ENCODE assay signal across 8 cellular contexts in the genomic region with DNA sequence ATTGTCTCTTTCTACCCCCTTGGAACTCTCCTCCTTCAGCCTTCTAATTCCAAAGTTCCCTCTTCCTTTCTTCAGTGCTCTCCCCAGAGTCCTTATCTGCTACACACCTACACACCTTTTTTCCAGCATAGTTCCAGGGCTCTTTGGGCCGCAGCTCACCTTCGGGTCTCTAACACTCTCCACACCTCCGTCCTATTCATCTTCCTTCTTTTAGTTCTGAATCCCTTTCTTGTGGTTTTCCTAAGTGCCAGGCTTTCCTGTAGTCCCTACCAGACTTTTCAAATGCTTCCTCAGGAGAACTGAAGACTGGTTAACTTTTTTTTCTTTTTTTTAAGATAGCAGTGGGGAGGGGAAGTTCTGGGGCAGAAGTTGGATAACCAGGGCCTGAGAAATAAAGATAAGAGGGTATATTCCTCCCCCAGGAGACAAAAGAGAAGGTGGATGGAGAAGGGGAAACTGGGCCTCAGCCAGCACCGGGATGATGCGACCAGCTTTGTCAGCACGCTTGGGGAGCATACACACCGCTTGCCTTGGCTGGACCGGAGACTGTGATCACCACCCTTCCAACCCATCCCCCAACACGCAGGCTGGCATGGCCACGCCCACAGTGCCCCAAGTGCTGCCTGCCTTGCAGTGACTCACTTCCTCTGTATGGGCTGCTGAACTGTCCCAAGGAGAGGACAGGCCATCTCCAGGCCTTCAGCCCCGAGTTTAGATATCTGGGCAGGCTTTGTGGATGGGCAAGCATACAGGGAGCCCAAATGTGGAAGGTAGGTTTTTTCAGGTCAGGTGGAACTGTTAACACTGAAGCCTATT. TPM values are rescaled to one million over a fixed set of nuclear protein-coding genes. Genes with fewer than 3 reads are reported as not detected.
A peak's percentile ranks its signal among the peaks of the same experiment; 100 is the strongest.
DNase-seq lines count a peak whose midpoint lies in the region; ATAC-seq and TF ChIP-seq lines count a peak whose summit lies in the region.

No MANE protein-coding gene starts in this region.

- H3K27ac Mint-ChIP-seq in activated naive CD4-positive, alpha-beta T cell treated with anti-CD3 and anti-CD28 coated beads for 36 hours = peak overlapping the region; percentile 75

- no peaks in the 10 kb centered on the region for H3K9me3 ChIP-seq in vagina

- peak overlapping the region; percentile 44 for H3K4me3 Mint-ChIP-seq in activated naive CD4-positive, alpha-beta T cell treated with anti-CD3 and anti-CD28 coated beads for 36 hours

- H3K9me3 Mint-ChIP-seq in activated naive CD4-positive, alpha-beta T cell treated with anti-CD3 and anti-CD28 coated beads for 36 hours = no peaks in the 10 kb centered on the region

- DNase-seq in HT-29 (ENCODE audit: low spot score) = peak; percentile 96
- DNase-seq in SKM-1 (lab: John Stamatoyannopoulos, UW; ENCODE audit: unreplicated experiment) = peak; percentile 84
- peak; percentile 86 for DNase-seq in activated naive CD4-positive, alpha-beta T cell treated with anti-CD3 and anti-CD28 coated beads for 36 hours
- DNase-seq in left cardiac atrium = peak; percentile 82
- peak; percentile 26 for DNase-seq in pulmonary artery endothelial cell (ENCODE audit: low read depth, low spot score)
- DNase-seq in vagina (ENCODE audit: extremely low spot score in 2 of 2) = no peak
- no peak for DNase-seq in HuH-7.5 (ENCODE audit: low spot score)

- TF ChIP-seq CTCF in vagina (IDR thresholded peaks at IDR 0.05) = no peak

- H3K4me1 Mint-ChIP-seq in activated naive CD4-positive, alpha-beta T cell treated with anti-CD3 and anti-CD28 coated beads for 36 hours (ENCODE audit: low read depth) = peaks cover 51% of the 10 kb centered on the region

- no peaks in the 10 kb centered on the region for H3K36me3 ChIP-seq in vagina

- intact Hi-C loops in activated naive CD4-positive, alpha-beta T cell treated with anti-CD3 and anti-CD28 coated beads for 36 hours (cut with micrococcal nuclease) = loop anchor here (1.0 to 10.0 kb wide), 6 partner anchors 51 to 612 kb away; a partner anchor contains a TSS
- intact Hi-C loops in left cardiac atrium (cut with DNase I) = loop anchor here in 1 of 2 donors (10.0 kb wide), 1 partner anchor 52 kb away; a partner anchor contains a TSS
- intact Hi-C loops in vagina (cut with DNase I) = no loop called here

- peaks cover 2% of the 10 kb centered on the region for H3K36me3 Mint-ChIP-seq in activated naive CD4-positive, alpha-beta T cell treated with anti-CD3 and anti-CD28 coated beads for 36 hours (ENCODE audit: low read depth)

- peak in 1 of 2 donors; percentile 26 for TF ChIP-seq POLR2A in vagina (IDR thresholded peaks at IDR 0.05)

- H3K27me3 Mint-ChIP-seq in activated naive CD4-positive, alpha-beta T cell treated with anti-CD3 and anti-CD28 coated beads for 36 hours (ENCODE audit: low read depth) = no peaks in the 10 kb centered on the region

- no peak overlapping the region for H3K4me3 ChIP-seq in vagina

- ATAC-seq in left cardiac atrium (peak; percentile 43 to 64), HG03378 (IDR thresholded peaks at IDR 0.05; ENCODE audit: unreplicated experiment) (no peak)

- CTCF ChIA-PET in activated naive CD4-positive, alpha-beta T cell treated with anti-CD3 and anti-CD28 coated beads for 36 hours (lab: Charles Lee) = interaction anchor here (0.6 to 14.7 kb wide), 5 partner anchors 9 to 985 kb away, joined by 3 to 171 read pairs (median 6); a partner anchor contains a TSS

- H3K27me3 ChIP-seq in vagina = no peaks in the 10 kb centered on the region

- peaks cover 41% of the 10 kb centered on the region for H3K4me1 ChIP-seq in vagina

- H3K27ac ChIP-seq in vagina = peak overlapping the region; percentile 64

RNA-seq across cellular contexts. Expression of a gene that starts 2.5 kb away (rescaled TPM):
- 152 and 162 TPM in 2 replicates for total RNA-seq in HT-29 (2014; rRNA removed; shearing (Covaris generic))
- 100 to 1,000 TPM; 130 to 135 TPM for total RNA-seq in activated naive CD4-positive, alpha-beta T cell treated with anti-CD3 and anti-CD28 coated beads for 36 hours
- total RNA-seq in left cardiac atrium = 100 to 1,000 TPM in 1 of 2 donors, 10 to 100 TPM in 1; 72.0 to 105 TPM
- total RNA-seq in pulmonary artery endothelial cell = 87.4 and 121 TPM in 2 replicates
- total RNA-seq in vagina = 86.4 TPM

RNA-seq across cellular contexts. Expression of a gene that starts 5.0 kb away (rescaled TPM):
- 49.4 and 50.4 TPM in 2 replicates for total RNA-seq in HT-29 (2014; rRNA removed; shearing (Covaris generic))
- not detected for total RNA-seq in activated naive CD4-positive, alpha-beta T cell treated with anti-CD3 and anti-CD28 coated beads for 36 hours
- under 1 TPM; 0.15 to 0.44 TPM for total RNA-seq in left cardiac atrium
- total RNA-seq in pulmonary artery endothelial cell = not detected in 2 replicates
- total RNA-seq in vagina = 0.49 TPM

RNA-seq across cellular contexts. Expression of a gene that starts 29.6 kb away (rescaled TPM):
- total RNA-seq in HT-29 (2014; rRNA removed; shearing (Covaris generic)) = 19.5 and 19.8 TPM in 2 replicates
- total RNA-seq in activated naive CD4-positive, alpha-beta T cell treated with anti-CD3 and anti-CD28 coated beads for 36 hours = 10 to 100 TPM; 14.6 to 15.1 TPM
- total RNA-seq in left cardiac atrium (10 to 100 TPM; 32.2 to 36.2 TPM), pulmonary artery endothelial cell (8.9 and 12.0 TPM in 2 replicates), vagina (27.0 TPM)

RNA-seq across cellular contexts. Expression of a gene that starts 31.2 kb away (rescaled TPM):
- 9.3 and 15.4 TPM in 2 replicates for total RNA-seq in HT-29 (2014; rRNA removed; shearing (Covaris generic))
- total RNA-seq in activated naive CD4-positive, alpha-beta T cell treated with anti-CD3 and anti-CD28 coated beads for 36 hours = 10 to 100 TPM; 13.3 to 15.9 TPM
- total RNA-seq in left cardiac atrium = 10 to 100 TPM; 33.1 to 36.6 TPM
- total RNA-seq in pulmonary artery endothelial cell = 4.1 and 7.7 TPM in 2 replicates
- total RNA-seq in vagina = 25.5 TPM

RNA-seq across cellular contexts. Expression of a gene that starts 50.9 kb away (rescaled TPM):
- total RNA-seq in HT-29 (2014; rRNA removed; shearing (Covaris generic)) = 23.6 and 29.2 TPM in 2 replicates
- 10 to 100 TPM; 40.4 to 44.7 TPM for total RNA-seq in activated naive CD4-positive, alpha-beta T cell treated with anti-CD3 and anti-CD28 coated beads for 36 hours
- total RNA-seq in left cardiac atrium (10 to 100 TPM; 16.3 to 19.9 TPM), pulmonary artery endothelial cell (36.7 and 41.7 TPM in 2 replicates), vagina (51.1 TPM)

Comparison
In these comparisons a context has a peak if more than half of its experiments do, and no peak if none do; other contexts are left out.
1. DNase-seq: peak in HT-29 (single experiment), SKM-1 (single experiment), activated naive CD4-positive, alpha-beta T cell treated with anti-CD3 and anti-CD28 coated beads for 36 hours (single experiment), left cardiac atrium (single experiment) and pulmonary artery endothelial cell (single experiment); none in vagina (0 of 2) and HuH-7.5 (single experiment).
2. RNA of a gene that starts 5.0 kb away (total RNA-seq): 49.4 to 50.4 TPM in HT-29; 0.49 TPM in vagina (single experiment), 0.15 to 0.44 TPM in left cardiac atrium, not detected in activated naive CD4-positive, alpha-beta T cell treated with anti-CD3 and anti-CD28 coated beads for 36 hours and not detected in pulmonary artery endothelial cell; every median in the first group is over 10 times any median in the second.